18 cellular contexts compared by ENCODE assay signal in genomic region chr5:149254506-149254905, GRCh38. TPM values are rescaled to one million over a fixed set of nuclear protein-coding genes. Genes with fewer than 3 reads are reported as not detected.
DNase-seq lines count a peak whose midpoint lies in the region; ATAC-seq and TF ChIP-seq lines count a peak whose summit lies in the region.
"Had no signal": no experiment of that assay in that cellular context is flagged by ENCODE, and none has a peak within 500 bp of the region (broad histone marks: within the 10 kb centered on the region; RNA-seq: fewer than 3 reads in every experiment).

No MANE protein-coding gene starts in this region.

- no peaks in the 10 kb centered on the region for H3F3A ChIP-seq in PC-3 (ENCODE audit: low read length, unreplicated experiment)

- intact Hi-C loops in PC-3 (cut with micrococcal nuclease): no loop called here

- no peaks in the 10 kb centered on the region for H3K79me2 ChIP-seq in PC-3 (ENCODE audit: low read length)

- H3K9me3 ChIP-seq in PC-3 (ENCODE audit: low read length) (no peaks in the 10 kb centered on the region), liver (ENCODE audit: control insufficient read depth in 4 of 4, low read length in 3 of 4) (no peaks in the 10 kb centered on the region)
- H3K9me3 ChIP-seq: Peyer's patch, suprapubic skin had no signal

- ATAC-seq in PC-3 (peak; percentile 62), HG03139 (IDR thresholded peaks at IDR 0.05; ENCODE audit: unreplicated experiment) (no peak), GM19023 (IDR thresholded peaks at IDR 0.05; ENCODE audit: unreplicated experiment) (no peak)

- H3K4me1 ChIP-seq in PC-3 (ENCODE audit: insufficient read depth, low read length) (no peaks in the 10 kb centered on the region), liver (ENCODE audit: control insufficient read depth in 4 of 4, insufficient read depth in 4 of 4, low read length in 3 of 4) (no peaks in the 10 kb centered on the region)
- H3K4me1 ChIP-seq: Peyer's patch, suprapubic skin had no signal

- no peak for TF ChIP-seq RAD21 in liver (IDR thresholded peaks at IDR 0.05)

- POLR2A ChIA-PET in PC-3 (lab: Charles Lee; ENCODE audit: unreplicated experiment): no interaction called here

- H3K36me3 Mint-ChIP-seq in endothelial cell (ENCODE audit: low read depth, unreplicated experiment): no peaks in the 10 kb centered on the region
- H3K36me3 Mint-ChIP-seq: activated CD4-positive, alpha-beta memory T cell treated with anti-CD3 and anti-CD28 coated beads for 36 hours; CD4-positive, alpha-beta memory T cell had no signal

- no peak overlapping the region for H3K27ac Mint-ChIP-seq in endothelial cell (ENCODE audit: unreplicated experiment)
- H3K27ac Mint-ChIP-seq: activated CD4-positive, alpha-beta memory T cell treated with anti-CD3 and anti-CD28 coated beads for 36 hours; CD4-positive, alpha-beta memory T cell; T-helper 2 cell treated with Interferon-gamma antibody and Interleukin-4, amounts not matched to agents 5 μg/mL and 100 μg/mL, for 36 hours had no signal

- H3K9ac ChIP-seq in PC-3 (ENCODE audit: low read length) (no peak overlapping the region), liver (ENCODE audit: low read depth in 1 of 2, low read length in 2 of 2) (no peak overlapping the region)

- no peaks in the 10 kb centered on the region for H3K9me2 ChIP-seq in PC-3 (replicated peaks; ENCODE audit: low read length)

- DNase-seq in ELF-1 (ENCODE audit: low read depth, low spot score): peak; percentile 25
- peak; percentile 45 for DNase-seq in PC-3
- peak; percentile 47 for DNase-seq in endothelial cell (ENCODE audit: low spot score)
- DNase-seq in activated effector memory CD4-positive, alpha-beta T cell treated with Interleukin-2 at 50 U/mL for 16 hours: no peak
- DNase-seq in NCI-H748 treated with DMSO at 0.1 percent for 48 hours (lab: John Stamatoyannopoulos, UW): no peak
- DNase-seq: activated CD4-positive, alpha-beta memory T cell treated with anti-CD3 and anti-CD28 coated beads for 36 hours; activated effector memory CD4-positive, alpha-beta T cell treated with anti-CD3 and anti-CD28 coated beads, Interleukin-2, amount 50 U/mL, for 16 hours; CD4-positive, alpha-beta memory T cell; hypothalamus; NCI-H1417 treated with DMSO at 0.1 percent for 48 hours; NCI-H524; occipital lobe; Peyer's patch had no signal

- whole genome bisulfite sequencing in liver: 87% methylated on average over 3 of the region's 3 CpGs

- peaks cover 6% of the 10 kb centered on the region for H3K27me3 Mint-ChIP-seq in endothelial cell (ENCODE audit: unreplicated experiment)
- H3K27me3 Mint-ChIP-seq: activated CD4-positive, alpha-beta memory T cell treated with anti-CD3 and anti-CD28 coated beads for 36 hours had no signal

- no peak overlapping the region for H3K4me3 Mint-ChIP-seq in endothelial cell (ENCODE audit: unreplicated experiment)
- H3K4me3 Mint-ChIP-seq: activated CD4-positive, alpha-beta memory T cell treated with anti-CD3 and anti-CD28 coated beads for 36 hours; CD4-positive, alpha-beta memory T cell; T-helper 2 cell treated with Interferon-gamma antibody and Interleukin-4, amounts not matched to agents 5 μg/mL and 100 μg/mL, for 36 hours had no signal

- no peak for TF ChIP-seq CTCF in PC-3 (conservative IDR thresholded peaks at IDR 0.05; ENCODE audit: low read depth, low read length)
- no peak for TF ChIP-seq CTCF in endothelial cell (IDR thresholded peaks at IDR 0.05; ENCODE audit: unreplicated experiment)
- no peak for TF ChIP-seq CTCF in liver (IDR thresholded peaks at IDR 0.05; ENCODE audit: low read depth, low read length, missing input control)

- H3K27ac ChIP-seq in PC-3 (ENCODE audit: low read length): no peak overlapping the region
- no peak overlapping the region for H3K27ac ChIP-seq in liver (ENCODE audit: low read depth in 1 of 2, low read length in 2 of 2)
- H3K27ac ChIP-seq: Peyer's patch, suprapubic skin had no signal

- no peak overlapping the region for H2AFZ ChIP-seq in PC-3 (ENCODE audit: low read length)

- no peaks in the 10 kb centered on the region for H4K20me1 ChIP-seq in PC-3 (ENCODE audit: low read length)

- no peaks in the 10 kb centered on the region for H3K4me1 Mint-ChIP-seq in endothelial cell (ENCODE audit: unreplicated experiment)

- CTCF ChIA-PET in PC-3 (lab: Charles Lee): no interaction called here

- H3K9me3 Mint-ChIP-seq in endothelial cell (ENCODE audit: unreplicated experiment): no peaks in the 10 kb centered on the region
- H3K9me3 Mint-ChIP-seq: activated CD4-positive, alpha-beta memory T cell treated with anti-CD3 and anti-CD28 coated beads for 36 hours; T-helper 2 cell treated with Interferon-gamma antibody and Interleukin-4, amounts not matched to agents 5 μg/mL and 100 μg/mL, for 36 hours had no signal

- no peak overlapping the region for H3K4me3 ChIP-seq in PC-3 (ENCODE audit: low read length)
- H3K4me3 ChIP-seq in liver (ENCODE audit: low read depth in 1 of 3, low read length in 3 of 3): no peak overlapping the region
- H3K4me3 ChIP-seq: Peyer's patch, suprapubic skin had no signal

- H3K4me2 ChIP-seq in PC-3 (ENCODE audit: low read length): no peak overlapping the region

- BruUV-seq in PC-3 (replicated peaks; lab: Mats Ljungman, UMichigan): no TSS peak

- no peaks in the 10 kb centered on the region for H3K27me3 ChIP-seq in PC-3 (ENCODE audit: low read length)
- H3K27me3 ChIP-seq in liver (ENCODE audit: control insufficient read depth in 4 of 4, insufficient read depth in 4 of 4, low read length in 3 of 4): no peaks in the 10 kb centered on the region
- H3K27me3 ChIP-seq: Peyer's patch, suprapubic skin had no signal

- H3K36me3 ChIP-seq in PC-3 (ENCODE audit: low read depth, low read length) (no peaks in the 10 kb centered on the region), liver (ENCODE audit: control insufficient read depth in 4 of 4, insufficient read depth in 3 of 4, low read depth in 1 of 4, low read length in 3 of 4) (peaks cover 8 to 59% (median 43%) of the 10 kb centered on the region in 4 donors)
- H3K36me3 ChIP-seq: Peyer's patch had no signal

TF ChIP-seq in liver, 16 proteins besides CTCF, POLR2A, EP300 and RAD21:
- no peak for TF ChIP-seq SP1 (IDR thresholded peaks at IDR 0.05)
- peak; percentile 96 for TF ChIP-seq REST (IDR thresholded peaks at IDR 0.05)

RNA-seq across cellular contexts. Expression of gene AFAP1L1, which starts 17.2 kb away (rescaled TPM):
- total RNA-seq in PC-3 (2014; rRNA removed) (19.6 and 22.3 TPM in 2 replicates), endothelial cell (ENCODE audit: unreplicated experiment) (393 TPM), liver (10 to 100 TPM in 1 of 2 donors, 1 to 10 TPM in 1; 5.2 to 11.6 TPM)
- polyA plus RNA-seq in liver: 1 to 10 TPM; 2.1 to 2.8 TPM
- total RNA-seq: activated CD4-positive, alpha-beta memory T cell treated with anti-CD3 and anti-CD28 coated beads for 36 hours; CD4-positive, alpha-beta memory T cell had no signal
- polyA plus RNA-seq: CD4-positive, alpha-beta memory T cell had no signal

Comparison
In these comparisons a context has a peak if more than half of its experiments do, and no peak if none do; other contexts are left out.
1. DNase-seq: peak in ELF-1 (single experiment), PC-3 (single experiment) and endothelial cell (single experiment); none in activated effector memory CD4-positive, alpha-beta T cell treated with Interleukin-2 at 50 U/mL for 16 hours (single experiment) and NCI-H748 treated with DMSO at 0.1 percent for 48 hours (single experiment).
2. RNA of gene AFAP1L1, which starts 17.2 kb away (total RNA-seq): 393 TPM in endothelial cell (single experiment); 19.6 to 22.3 TPM in PC-3 and 5.2 to 11.6 TPM in liver; every median in the first group is over 10 times any median in the second.